8 cellular contexts compared by ENCODE assay signal in the genomic region with DNA sequence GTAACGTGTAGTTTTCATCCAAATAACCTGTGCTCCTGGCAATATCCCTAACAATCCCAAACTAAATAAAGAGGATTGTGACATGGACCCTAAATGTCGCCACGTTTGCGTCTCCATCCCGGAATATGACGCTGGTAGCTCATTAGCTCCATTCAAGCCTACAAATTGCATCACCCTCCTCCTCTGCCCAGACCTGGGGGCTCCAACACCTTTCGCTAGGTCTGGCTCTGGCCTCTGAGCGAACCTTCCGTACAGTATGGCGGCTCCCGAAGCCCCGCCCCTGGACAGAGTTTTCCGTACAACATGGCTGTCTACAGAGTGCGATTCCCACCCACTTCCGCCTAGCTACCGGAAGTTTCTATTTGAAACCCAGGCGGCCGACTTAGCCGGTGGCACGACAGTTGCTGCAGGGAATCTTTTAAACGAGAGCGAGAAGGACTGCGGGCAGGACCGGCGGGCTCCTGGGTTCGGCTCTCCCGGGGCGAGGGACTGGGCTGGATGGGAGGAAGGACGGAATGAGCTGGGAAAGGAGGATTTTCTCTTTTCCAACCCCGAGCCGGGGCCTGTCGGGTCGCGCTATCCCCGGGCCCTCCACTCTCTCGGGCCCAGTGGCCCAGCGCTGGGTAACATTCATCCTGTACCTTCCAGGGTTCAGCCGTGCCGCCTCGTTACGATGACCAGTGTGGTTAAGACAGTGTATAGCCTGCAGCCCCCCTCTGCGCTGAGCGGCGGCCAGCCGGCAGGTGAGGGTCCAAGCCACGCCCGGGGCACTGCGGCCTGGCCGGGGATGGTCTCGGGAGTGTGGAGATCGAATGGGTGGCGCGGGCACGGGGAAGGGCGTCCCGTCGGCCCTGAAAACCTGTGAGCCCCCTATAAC. TPM values are rescaled to one million over a fixed set of nuclear protein-coding genes. Genes with fewer than 3 reads are reported as not detected.
DNase-seq lines count a peak whose midpoint lies in the region; ATAC-seq and TF ChIP-seq lines count a peak whose summit lies in the region.

A gene with protein sequence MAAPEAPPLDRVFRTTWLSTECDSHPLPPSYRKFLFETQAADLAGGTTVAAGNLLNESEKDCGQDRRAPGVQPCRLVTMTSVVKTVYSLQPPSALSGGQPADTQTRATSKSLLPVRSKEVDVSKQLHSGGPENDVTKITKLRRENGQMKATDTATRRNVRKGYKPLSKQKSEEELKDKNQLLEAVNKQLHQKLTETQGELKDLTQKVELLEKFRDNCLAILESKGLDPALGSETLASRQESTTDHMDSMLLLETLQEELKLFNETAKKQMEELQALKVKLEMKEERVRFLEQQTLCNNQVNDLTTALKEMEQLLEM (plus strand): TSS at position 142 of the 877 bp plus-strand sequence. CDS start 115 bp downstream, at position 257.

- no peaks in the 10 kb centered on the region for H3K9me3 Mint-ChIP-seq in natural killer cell

- DNase-seq in EH (ENCODE audit: low read depth) (peak; percentile 94), H4 (ENCODE audit: low spot score) (peak; percentile 88), LoVo (ENCODE audit: low spot score) (peak; percentile 98), RWPE1 (ENCODE audit: low spot score) (peak; percentile 96), fibroblast of peridontal ligament (ENCODE audit: extremely low read depth) (peak; percentile 93), natural killer cell (peak; percentile 85)
- peak; percentile 85 for DNase-seq in activated T-helper 1 cell treated with anti-CD3 and anti-CD28 coated beads, Interleukin-2, amount 50 U/mL, for 16 hours (ENCODE audit: low read depth in 1 of 2, low spot score in 1 of 2)
- peak; percentile 80 to 91 (median 88) for DNase-seq in stimulated activated naive CD4-positive, alpha-beta T cell (lab: John Stamatoyannopoulos, UW)

- peak within 1 kb of the TSS; percentile 79 for H3K27ac ChIP-seq in RWPE1

- intact Hi-C loops in natural killer cell (cut with micrococcal nuclease), result loop anchor here (1.0 kb wide), 1 partner anchor 22 kb away; a partner anchor contains a TSS

- no peaks in the 10 kb centered on the region for H3K36me3 Mint-ChIP-seq in natural killer cell

- H3K27me3 Mint-ChIP-seq in natural killer cell (ENCODE audit: low read depth in 2 of 2), result peaks cover 0 to 5% of the 10 kb centered on the region in 2 donors

- POLR2A ChIA-PET in RWPE1 (lab: Yijun Ruan, JAX; ENCODE audit: low non-redundant PET), result interaction anchor here (1.1 kb wide), 1 partner anchor 23 kb away, joined by 4 read pairs; a partner anchor contains a TSS

- H3K27ac Mint-ChIP-seq in natural killer cell, result peak within 1 kb of the TSS; percentile 80 to 86

- H3K4me1 Mint-ChIP-seq in natural killer cell, result peaks cover 14% of the 10 kb centered on the region in 2 donors

- ATAC-seq in natural killer cell, result peak; percentile 99

- CTCF ChIA-PET in RWPE1 (lab: Yijun Ruan, JAX), result interaction anchor here (1.1 to 1.9 kb wide), 2 partner anchors 15 to 63 kb away, joined by 4 to 5 read pairs; no protein-coding TSS in a partner anchor

- TF ChIP-seq CTCF in RWPE1 (conservative IDR thresholded peaks at IDR 0.05; ENCODE audit: low read depth) (no peak), natural killer cell (IDR thresholded peaks at IDR 0.05) (no peak)

- peak within 1 kb of the TSS; percentile 99 for H3K4me3 Mint-ChIP-seq in natural killer cell

RNA-seq across cellular contexts. Expression of the gene that starts here (rescaled TPM):
- total RNA-seq in H4 (2014; rRNA removed; shearing (Covaris generic)), result 90.3 and 92.9 TPM in 2 replicates
- total RNA-seq in natural killer cell, result 1 to 10 TPM; 5.4 to 7.6 (median 5.6) TPM

Comparison
In these comparisons a context has a peak if more than half of its experiments do, and no peak if none do; other contexts are left out.
1. Peak in every context shown above with its lines: DNase-seq, ATAC-seq and H3K27ac ChIP-seq.
2. RNA of the gene that starts here (total RNA-seq): 90.3 to 92.9 TPM in H4; 5.4 to 7.6 TPM in natural killer cell; every median in the first group is over 10 times any median in the second.